In the genomic region with DNA sequence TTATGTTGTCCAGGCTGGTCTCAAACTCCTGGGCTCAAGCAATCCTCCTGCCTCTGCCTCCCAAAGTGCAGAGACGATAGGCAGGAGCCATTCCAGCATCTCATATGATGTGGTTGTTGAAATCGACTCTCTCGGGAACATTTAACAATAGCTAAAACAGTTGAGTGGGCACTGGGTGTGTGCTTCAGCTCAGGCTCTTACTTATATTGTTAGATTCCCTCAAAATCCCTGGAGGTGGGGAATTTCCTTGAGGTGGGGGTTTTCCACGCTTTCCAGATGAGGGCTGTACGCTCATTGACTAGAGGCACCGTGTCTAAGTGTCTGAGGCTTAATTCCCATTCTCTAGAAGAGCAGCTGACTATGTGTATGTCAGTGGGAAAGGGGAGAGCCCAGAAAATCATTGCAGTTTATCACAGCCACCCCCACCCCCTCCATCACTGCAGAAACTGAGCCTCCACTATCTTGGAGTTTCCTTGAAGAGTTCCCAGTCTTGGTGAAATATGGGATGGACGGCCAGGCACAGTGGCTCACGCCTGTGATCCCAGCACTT, we compare ENCODE assay signal across 18 cellular contexts. TPM values are rescaled to one million over a fixed set of nuclear protein-coding genes. Genes with fewer than 3 reads are reported as not detected.
DNase-seq lines count a peak whose midpoint lies in the region; ATAC-seq and TF ChIP-seq lines count a peak whose summit lies in the region.
"Had no signal": no experiment of that assay in that cellular context is flagged by ENCODE, and none has a peak within 500 bp of the region (broad histone marks: within the 10 kb centered on the region; RNA-seq: fewer than 3 reads in every experiment).

No MANE protein-coding gene starts in this region.

- peaks cover 30% of the 10 kb centered on the region for H3K4me1 Mint-ChIP-seq in activated CD4-positive, alpha-beta T cell treated with anti-CD3 and anti-CD28 coated beads, Interleukin-2, amount 10 ng/mL, durations not matched to agents 24 days and 14 days
- H3K4me1 Mint-ChIP-seq in activated naive CD8-positive, alpha-beta T cell treated with anti-CD3 and anti-CD28 coated beads, Interleukin-2, amount 50 U/mL, for 24 hours = peaks cover 59% of the 10 kb centered on the region

- H4K20me1 ChIP-seq in OCI-LY3 (ENCODE audit: insufficient read depth, low read length) = no peaks in the 10 kb centered on the region

- H3K27ac Mint-ChIP-seq in activated CD4-positive, alpha-beta T cell treated with anti-CD3 and anti-CD28 coated beads, Interleukin-2, amount 10 ng/mL, durations not matched to agents 24 days and 14 days = peak overlapping the region; percentile 64
- peak overlapping the region; percentile 67 for H3K27ac Mint-ChIP-seq in activated naive CD8-positive, alpha-beta T cell treated with anti-CD3 and anti-CD28 coated beads, Interleukin-2, amount 50 U/mL, for 24 hours
- H3K27ac Mint-ChIP-seq: H9 had no signal

- no peak overlapping the region for H2AFZ ChIP-seq in OCI-LY3 (ENCODE audit: low read depth, low read length)

- peak; percentile 5 for ATAC-seq in activated naive CD8-positive, alpha-beta T cell treated with anti-CD3 and anti-CD28 coated beads, Interleukin-2, amount 50 U/mL, for 24 hours
- ATAC-seq in stimulated activated naive CD8-positive, alpha-beta T cell treated with anti-CD3 and anti-CD28 coated beads, Interleukin-15, Interleukin-2, amounts not matched to agents 100 U/mL and 50 U/mL, for 24 hours = peak; percentile 6
- no peak for ATAC-seq in GM18867 (IDR thresholded peaks at IDR 0.05; ENCODE audit: unreplicated experiment)

- peaks cover 29% of the 10 kb centered on the region for H3K4me1 ChIP-seq in OCI-LY3 (ENCODE audit: low read length)

- H3K4me3 ChIP-seq in OCI-LY3 (ENCODE audit: low read length) = no peak overlapping the region

- peaks cover 13% of the 10 kb centered on the region for H3K27me3 ChIP-seq in OCI-LY3 (ENCODE audit: low read depth, low read length)

- H3K27me3 Mint-ChIP-seq in activated CD4-positive, alpha-beta T cell treated with anti-CD3 and anti-CD28 coated beads, Interleukin-2, amount 10 ng/mL, durations not matched to agents 24 days and 14 days = peaks cover 2% of the 10 kb centered on the region
- H3K27me3 Mint-ChIP-seq in activated naive CD8-positive, alpha-beta T cell treated with anti-CD3 and anti-CD28 coated beads, Interleukin-2, amount 50 U/mL, for 24 hours = peaks cover 2% of the 10 kb centered on the region

- intact Hi-C loops in activated CD4-positive, alpha-beta T cell treated with anti-CD3 and anti-CD28 coated beads, Interleukin-2, amount 10 ng/mL, durations not matched to agents 24 days and 14 days (cut with micrococcal nuclease) = no loop called here

- H3K36me3 Mint-ChIP-seq in activated CD4-positive, alpha-beta T cell treated with anti-CD3 and anti-CD28 coated beads, Interleukin-2, amount 10 ng/mL, durations not matched to agents 24 days and 14 days (ENCODE audit: low read depth) = peaks cover 2% of the 10 kb centered on the region
- peaks cover 8% of the 10 kb centered on the region for H3K36me3 Mint-ChIP-seq in activated naive CD8-positive, alpha-beta T cell treated with anti-CD3 and anti-CD28 coated beads, Interleukin-2, amount 50 U/mL, for 24 hours (ENCODE audit: low read depth)

- H3K9me3 Mint-ChIP-seq in activated CD4-positive, alpha-beta T cell treated with anti-CD3 and anti-CD28 coated beads, Interleukin-2, amount 10 ng/mL, durations not matched to agents 24 days and 14 days = no peaks in the 10 kb centered on the region
- H3K9me3 Mint-ChIP-seq in activated naive CD8-positive, alpha-beta T cell treated with anti-CD3 and anti-CD28 coated beads, Interleukin-2, amount 50 U/mL, for 24 hours = peaks cover 9% of the 10 kb centered on the region

- H3K4me2 ChIP-seq in OCI-LY3 (ENCODE audit: low read length) = peak overlapping the region; percentile 29

- DNase-seq in activated CD4-positive, alpha-beta T cell treated with anti-CD3 and anti-CD28 coated beads, Interleukin-2, amount 10 ng/mL, durations not matched to agents 24 days and 14 days = no peak
- no peak for DNase-seq in activated CD4-positive, alpha-beta T cell treated with anti-CD3 and anti-CD28 coated beads for 4 hours
- DNase-seq in activated naive CD8-positive, alpha-beta T cell treated with anti-CD3 and anti-CD28 coated beads, Interleukin-2, amount 50 U/mL, for 24 hours = no peak
- peak; percentile 26 for DNase-seq in stimulated activated naive CD8-positive, alpha-beta T cell treated with anti-CD3 and anti-CD28 coated beads, Interleukin-15, Interleukin-2, amounts not matched to agents 100 U/mL and 50 U/mL, for 24 hours
- DNase-seq in SW 1271 (lab: John Stamatoyannopoulos, UW) = no peak
- DNase-seq in putamen (ENCODE audit: low spot score) = no peak
- DNase-seq: DMS153, EL, H9, NCI-H1048, NCI-H146, NCI-H2081, NCI-H510A treated with DMSO at 0.1 percent for 48 hours, NCI-H82 had no signal

- peaks cover under 1% of the 10 kb centered on the region; the same call in 1 of the 2 replicates for H3K9me3 ChIP-seq in OCI-LY3 (ENCODE audit: insufficient read depth, low read length)

- no peak overlapping the region for H3K27ac ChIP-seq in OCI-LY3 (ENCODE audit: low read length)
- H3K27ac ChIP-seq: C4-2B had no signal

- no peaks in the 10 kb centered on the region for H3K79me2 ChIP-seq in OCI-LY3 (ENCODE audit: low read length)

- H3K36me3 ChIP-seq in OCI-LY3 (replicated peaks; ENCODE audit: low read depth, low read length) = no peaks in the 10 kb centered on the region

- H3K9ac ChIP-seq in OCI-LY3 (ENCODE audit: low read length) = no peak overlapping the region

- no peak for TF ChIP-seq CTCF in OCI-LY3 (IDR thresholded peaks at IDR 0.05; ENCODE audit: low read depth, low read length)

- H3K4me3 Mint-ChIP-seq in activated CD4-positive, alpha-beta T cell treated with anti-CD3 and anti-CD28 coated beads, Interleukin-2, amount 10 ng/mL, durations not matched to agents 24 days and 14 days = no peak overlapping the region
- no peak overlapping the region for H3K4me3 Mint-ChIP-seq in activated naive CD8-positive, alpha-beta T cell treated with anti-CD3 and anti-CD28 coated beads, Interleukin-2, amount 50 U/mL, for 24 hours
- H3K4me3 Mint-ChIP-seq: H9 had no signal

RNA-seq across cellular contexts. Expression of gene GRAMD1A, which starts 10.8 kb away (rescaled TPM):
- total RNA-seq in activated CD4-positive, alpha-beta T cell treated with anti-CD3 and anti-CD28 coated beads, Interleukin-2, amount 10 ng/mL, durations not matched to agents 24 days and 14 days = 160 and 176 TPM in 2 replicates

RNA-seq across cellular contexts. Expression of gene ZNF792, which starts 25.3 kb away (rescaled TPM):
- 5.0 and 5.8 TPM in 2 replicates for total RNA-seq in activated CD4-positive, alpha-beta T cell treated with anti-CD3 and anti-CD28 coated beads, Interleukin-2, amount 10 ng/mL, durations not matched to agents 24 days and 14 days

RNA-seq across cellular contexts. Expression of gene SCN1B, which starts 40.9 kb away (rescaled TPM):
- total RNA-seq in activated CD4-positive, alpha-beta T cell treated with anti-CD3 and anti-CD28 coated beads, Interleukin-2, amount 10 ng/mL, durations not matched to agents 24 days and 14 days = 0.78 and 0.96 TPM in 2 replicates

RNA-seq across cellular contexts. Expression of gene HPN, which starts 52.2 kb away (rescaled TPM):
- 0.09 TPM in 1 of 2 replicates, not detected in the other for total RNA-seq in activated CD4-positive, alpha-beta T cell treated with anti-CD3 and anti-CD28 coated beads, Interleukin-2, amount 10 ng/mL, durations not matched to agents 24 days and 14 days
- total RNA-seq: MCF 10A had no signal
